29 cellular contexts compared by ENCODE assay signal in genomic region chrX:18920566-18920965, GRCh38.
A peak's percentile ranks its signal among the peaks of the same experiment; 100 is the strongest.
DNase-seq lines count a peak whose midpoint lies in the region; ATAC-seq, FAIRE-seq and TF ChIP-seq lines count a peak whose summit lies in the region.
"Had no signal": no experiment of that assay in that cellular context is flagged by ENCODE, and none has a peak within 500 bp of the region (broad histone marks: within the 10 kb centered on the region; RNA-seq: fewer than 3 reads in every experiment).

No MANE protein-coding gene starts in this region.

- H3K27me3 Mint-ChIP-seq in astrocyte (ENCODE audit: low read depth, unreplicated experiment), result no peaks in the 10 kb centered on the region
- H3K27me3 Mint-ChIP-seq: CD4-positive, alpha-beta memory T cell; CD4-positive, CD25-positive, alpha-beta regulatory T cell; CD8-positive, alpha-beta memory T cell had no signal

- CTCF ChIA-PET in HepG2 (lab: Yijun Ruan, JAX; ENCODE audit: low intra/inter-chr PET ratio, low total read pairs), result no interaction called here
- CTCF ChIA-PET in A673 (lab: Charles Lee), result no interaction called here

- 36% methylated on average over 7 of the region's 7 CpGs for WGBS in liver
- WGBS in HepG2 (ENCODE audit: low lambda C conversion rate), result 94% methylated on average over 6 of the region's 7 CpGs
- 33% methylated on average over 7 of the region's 7 CpGs for WGBS in right lobe of liver (ENCODE audit: insufficient coverage, low coverage, low lambda C conversion rate, missing lambda C conversion rate)

- no peaks in the 10 kb centered on the region for H3K4me1 Mint-ChIP-seq in astrocyte (ENCODE audit: low read depth, unreplicated experiment)
- no peaks in the 10 kb centered on the region for H3K4me1 Mint-ChIP-seq in stimulated activated effector memory CD8-positive, alpha-beta T cell treated with anti-CD3 and anti-CD28 coated beads, Interleukin-12 subunit alpha, Interleukin-12 subunit beta, amount 100 ng/mL, for 72 hours
- H3K4me1 Mint-ChIP-seq: CD4-positive, alpha-beta memory T cell; CD4-positive, CD25-positive, alpha-beta regulatory T cell; CD8-positive, alpha-beta memory T cell had no signal

- H2AFZ ChIP-seq in HepG2 (ENCODE audit: low read length) (no peak overlapping the region), astrocyte (ENCODE audit: low read depth, low read length) (no peak overlapping the region)

- TF ChIP-seq EP300 in HepG2 (IDR thresholded peaks at IDR 0.05; ENCODE audit: low read depth in 2 of 2, low read length in 2 of 2) (no peak), HepG2 (CRISPR knock-in tag; IDR thresholded peaks at IDR 0.05; ENCODE audit: borderline replicate concordance) (no peak)

- no peak for ATAC-seq in HepG2
- ATAC-seq in right lobe of liver, result peak; percentile 59 to 88 (median 83)
- ATAC-seq in stimulated activated effector memory CD8-positive, alpha-beta T cell treated with anti-CD3 and anti-CD28 coated beads, Interleukin-12 subunit alpha, Interleukin-12 subunit beta, amount 100 ng/mL, for 72 hours, result no peak
- ATAC-seq in HG03378 (IDR thresholded peaks at IDR 0.05; ENCODE audit: unreplicated experiment), result no peak
- ATAC-seq: A549, GM12878 had no signal

- H3K4me3 ChIP-seq in liver (ENCODE audit: low read depth in 1 of 3, low read length in 3 of 3), result no peak overlapping the region
- H3K4me3 ChIP-seq in HepG2 (replicated peaks in 1 of 3; ENCODE audit: insufficient read depth in 1 of 3, low read depth in 2 of 3, low read length in 3 of 3), result no peak overlapping the region
- no peak overlapping the region for H3K4me3 ChIP-seq in astrocyte (ENCODE audit: insufficient read depth, low read depth, low read length)
- H3K4me3 ChIP-seq in right lobe of liver, result no peak overlapping the region
- no peak overlapping the region for H3K4me3 ChIP-seq in A673 (ENCODE audit: low read depth, low read length, poor library complexity, severe bottlenecking)
- H3K4me3 ChIP-seq: A549, BLaER1, GM12878 had no signal

- H3K9me3 Mint-ChIP-seq in astrocyte (ENCODE audit: unreplicated experiment), result peaks cover 4% of the 10 kb centered on the region
- H3K9me3 Mint-ChIP-seq in stimulated activated effector memory CD8-positive, alpha-beta T cell treated with anti-CD3 and anti-CD28 coated beads, Interleukin-12 subunit alpha, Interleukin-12 subunit beta, amount 100 ng/mL, for 72 hours, result no peaks in the 10 kb centered on the region
- H3K9me3 Mint-ChIP-seq: CD4-positive, alpha-beta memory T cell had no signal

- H3K27ac Mint-ChIP-seq in astrocyte (ENCODE audit: unreplicated experiment), result no peak overlapping the region
- peak overlapping the region; percentile 54 for H3K27ac Mint-ChIP-seq in stimulated activated effector memory CD8-positive, alpha-beta T cell treated with anti-CD3 and anti-CD28 coated beads, Interleukin-12 subunit alpha, Interleukin-12 subunit beta, amount 100 ng/mL, for 72 hours
- H3K27ac Mint-ChIP-seq: CD4-positive, alpha-beta memory T cell; CD4-positive, CD25-positive, alpha-beta regulatory T cell; CD8-positive, alpha-beta memory T cell had no signal

- H3K27ac ChIP-seq in liver (ENCODE audit: low read depth in 1 of 2, low read length in 2 of 2) (peak overlapping the region; percentile 44 to 56), HepG2 (ENCODE audit: extremely low read length, insufficient read depth, low read length) (no peak overlapping the region), astrocyte (ENCODE audit: low read depth, low read length) (no peak overlapping the region), right lobe of liver (no peak overlapping the region), A673 (ENCODE audit: low read depth, low read length, poor library complexity, severe bottlenecking) (no peak overlapping the region)
- H3K27ac ChIP-seq: 22Rv1, A549, BLaER1 had no signal

- H3K9ac ChIP-seq in liver (ENCODE audit: low read depth in 1 of 2, low read length in 2 of 2) (no peak overlapping the region), HepG2 (ENCODE audit: insufficient read depth, low read depth, low read length) (no peak overlapping the region), astrocyte (ENCODE audit: low read length) (no peak overlapping the region)
- H3K9ac ChIP-seq: BLaER1 had no signal

- H3K79me2 ChIP-seq in HepG2 (ENCODE audit: insufficient read depth, low read length) (no peaks in the 10 kb centered on the region), astrocyte (ENCODE audit: insufficient read depth, low read length) (no peaks in the 10 kb centered on the region)

- no peaks in the 10 kb centered on the region for H4K20me1 ChIP-seq in HepG2 (ENCODE audit: insufficient read depth, low read length)
- no peaks in the 10 kb centered on the region for H4K20me1 ChIP-seq in astrocyte (ENCODE audit: insufficient read depth, low read length)
- H4K20me1 ChIP-seq: BLaER1 had no signal

- in situ Hi-C loops in HepG2 (cut with HindIII; ENCODE audit: extremely low pct_ligation_motif_present, low pct_unique_long_range_greater_than_20kb), result no loop called here

- POLR2A ChIA-PET in HepG2 (lab: Yijun Ruan, JAX), result no interaction called here
- POLR2A ChIA-PET in A673 (lab: Charles Lee; ENCODE audit: low non-redundant PET), result no interaction called here

- H3K4me3 Mint-ChIP-seq in astrocyte (ENCODE audit: unreplicated experiment), result peak overlapping the region; percentile 40
- no peak overlapping the region for H3K4me3 Mint-ChIP-seq in stimulated activated effector memory CD8-positive, alpha-beta T cell treated with anti-CD3 and anti-CD28 coated beads, Interleukin-12 subunit alpha, Interleukin-12 subunit beta, amount 100 ng/mL, for 72 hours
- H3K4me3 Mint-ChIP-seq: CD14-positive monocyte; CD4-positive, alpha-beta memory T cell; CD4-positive, CD25-positive, alpha-beta regulatory T cell; CD8-positive, alpha-beta memory T cell had no signal

- TF ChIP-seq CTCF in liver (IDR thresholded peaks at IDR 0.05; ENCODE audit: low read depth, low read length, missing input control) (no peak), HepG2 (CRISPR knock-in tag; IDR thresholded peaks at IDR 0.05) (no peak), astrocyte (IDR thresholded peaks at IDR 0.05; ENCODE audit: insufficient read depth, low read depth, low read length) (no peak), right lobe of liver (IDR thresholded peaks at IDR 0.05) (no peak), A673 (conservative IDR thresholded peaks at IDR 0.05; ENCODE audit: low read depth, low read length) (no peak)

- DNase-seq in HepG2 (ENCODE audit: low spot score) (no peak), astrocyte (ENCODE audit: low read depth) (no peak), right lobe of liver (peak in 1 of 3 donors; percentile 68), A673 (ENCODE audit: low spot score) (no peak)
- no peak for DNase-seq in stimulated activated effector memory CD8-positive, alpha-beta T cell treated with anti-CD3 and anti-CD28 coated beads, Interleukin-12 subunit alpha, Interleukin-12 subunit beta, amount 100 ng/mL, for 72 hours (ENCODE audit: low spot score in 2 of 2)
- DNase-seq in stimulated activated naive CD4-positive, alpha-beta T cell treated with Interleukin-2 at 50 U/mL for 16 hours (lab: John Stamatoyannopoulos, UW), result no peak
- DNase-seq: ACHN; BE2C; C1 segment of cervical spinal cord; CD4-positive, alpha-beta memory T cell; CD4-positive, CD25-positive, alpha-beta regulatory T cell; CD8-positive, alpha-beta memory T cell; COR-L47; DMS 273 treated with DMSO at 0.1 percent for 48 hours; DMS153; DMS53; DMS79; DND-41; EL; GDM1 had no signal

- TF ChIP-seq POLR2A in HepG2 (IDR thresholded peaks at IDR 0.05; ENCODE audit: insufficient read depth in 1 of 2, low read depth in 2 of 2, low read length in 2 of 2) (no peak), right lobe of liver (IDR thresholded peaks at IDR 0.05) (no peak)

- H3K27me3 ChIP-seq in liver (ENCODE audit: control insufficient read depth in 4 of 4, insufficient read depth in 4 of 4, low read length in 3 of 4) (no peaks in the 10 kb centered on the region), HepG2 (ENCODE audit: control insufficient read depth in 1 of 2, insufficient read depth in 2 of 2, low read length in 2 of 2) (no peaks in the 10 kb centered on the region), astrocyte (ENCODE audit: insufficient read depth, low read length) (no peaks in the 10 kb centered on the region), right lobe of liver (no peaks in the 10 kb centered on the region), A673 (replicated peaks; ENCODE audit: insufficient read depth, low read depth, low read length, poor library complexity) (no peaks in the 10 kb centered on the region)
- H3K27me3 ChIP-seq: BE2C had no signal

- peaks cover 0 to 2% (median 0%) of the 10 kb centered on the region in 4 donors for H3K9me3 ChIP-seq in liver (ENCODE audit: control insufficient read depth in 4 of 4, low read length in 3 of 4)
- no peaks in the 10 kb centered on the region for H3K9me3 ChIP-seq in HepG2 (ENCODE audit: low read length)
- H3K9me3 ChIP-seq in astrocyte (ENCODE audit: insufficient read depth, low read depth, low read length), result no peaks in the 10 kb centered on the region
- no peaks in the 10 kb centered on the region for H3K9me3 ChIP-seq in right lobe of liver
- no peaks in the 10 kb centered on the region for H3K9me3 ChIP-seq in A673 (ENCODE audit: low read depth, low read length, poor library complexity, severe bottlenecking)
- H3K9me3 ChIP-seq: BE2C had no signal

- no TSS peak for BruUV-seq in HepG2 (replicated peaks; lab: Mats Ljungman, UMichigan)
- BruUV-seq in A673 (replicated peaks; lab: Mats Ljungman, UMichigan), result no TSS peak

- peaks cover 16% of the 10 kb centered on the region for H3K36me3 Mint-ChIP-seq in astrocyte (ENCODE audit: low read depth, unreplicated experiment)
- H3K36me3 Mint-ChIP-seq in stimulated activated effector memory CD8-positive, alpha-beta T cell treated with anti-CD3 and anti-CD28 coated beads, Interleukin-12 subunit alpha, Interleukin-12 subunit beta, amount 100 ng/mL, for 72 hours, result peaks cover 45% of the 10 kb centered on the region

- peaks cover 2 to 10% (median 6%) of the 10 kb centered on the region in 4 donors for H3K4me1 ChIP-seq in liver (ENCODE audit: control insufficient read depth in 4 of 4, insufficient read depth in 4 of 4, low read length in 3 of 4)
- H3K4me1 ChIP-seq in HepG2 (ENCODE audit: insufficient read depth, low read length), result no peaks in the 10 kb centered on the region
- H3K4me1 ChIP-seq in astrocyte (ENCODE audit: insufficient read depth, low read length), result no peaks in the 10 kb centered on the region
- peaks cover 0 to 4% (median 0%) of the 10 kb centered on the region in 4 donors for H3K4me1 ChIP-seq in right lobe of liver
- no peaks in the 10 kb centered on the region for H3K4me1 ChIP-seq in A673 (ENCODE audit: insufficient read depth, low read length, poor library complexity, severe bottlenecking)
- H3K4me1 ChIP-seq: A549, BE2C, BLaER1 had no signal

- intact Hi-C loops in HepG2 (cut with micrococcal nuclease; ENCODE audit: unreplicated experiment) (no loop called here), right lobe of liver (cut with DNase I) (loop anchor here in 1 of 2 donors (10.0 kb wide), 1 partner anchor 204 kb away; the partner anchor contains the start of gene ADGRG2), A673 (cut with micrococcal nuclease; ENCODE audit: unreplicated experiment) (no loop called here)

- H3K4me2 ChIP-seq in HepG2 (ENCODE audit: low read depth, low read length), result no peak overlapping the region
- H3K4me2 ChIP-seq in astrocyte (ENCODE audit: low read length), result no peak overlapping the region
- H3K4me2 ChIP-seq: A549, BLaER1 had no signal

- H3K36me3 ChIP-seq in liver (ENCODE audit: control insufficient read depth in 4 of 4, insufficient read depth in 3 of 4, low read depth in 1 of 4, low read length in 3 of 4) (peaks cover 4 to 39% (median 25%) of the 10 kb centered on the region in 4 donors), HepG2 (replicated peaks in 1 of 2; ENCODE audit: control insufficient read depth in 1 of 2, insufficient read depth in 2 of 2, low read length in 2 of 2) (peaks cover 5 to 34% of the 10 kb centered on the region in 2 experiments), astrocyte (ENCODE audit: insufficient read depth, low read length) (no peaks in the 10 kb centered on the region), right lobe of liver (peaks cover 0 to 28% (median 11%) of the 10 kb centered on the region in 4 donors), A673 (ENCODE audit: insufficient read depth, low read length, poor library complexity, severe bottlenecking) (peaks cover 37% of the 10 kb centered on the region)
- H3K36me3 ChIP-seq: BE2C had no signal

- FAIRE-seq in HepG2 (lab: Jason Lieb, UNC), result no peak
- FAIRE-seq in astrocyte (lab: Jason Lieb, UNC), result no peak
- FAIRE-seq: GM12878, GM12892, GM18507 had no signal

- no peak for TF ChIP-seq RAD21 in liver (IDR thresholded peaks at IDR 0.05)
- TF ChIP-seq RAD21 in HepG2 (CRISPR knock-in tag; IDR thresholded peaks at IDR 0.05), result no peak

Comparison
In these comparisons a context has a peak if more than half of its experiments do, and no peak if none do; other contexts are left out.
1. H3K27ac ChIP-seq: peak in liver (2 of 2); none in HepG2 (single experiment), astrocyte (single experiment), right lobe of liver (0 of 3) and A673 (single experiment).
2. ATAC-seq: peak in right lobe of liver (4 of 4); none in HepG2 (single experiment), stimulated activated effector memory CD8-positive, alpha-beta T cell treated with anti-CD3 and anti-CD28 coated beads, Interleukin-12 subunit alpha, Interleukin-12 subunit beta, amount 100 ng/mL, for 72 hours (single experiment) and HG03378 (single experiment).